In genomic region chr12:62519043-62519442, GRCh38 we compare ENCODE assay signal across 20 cellular contexts. TPM values are rescaled to one million over a fixed set of nuclear protein-coding genes. Genes with fewer than 3 reads are reported as not detected.
A peak's percentile ranks its signal among the peaks of the same experiment; 100 is the strongest.
DNase-seq lines count a peak whose midpoint lies in the region; ATAC-seq, FAIRE-seq and TF ChIP-seq lines count a peak whose summit lies in the region.
"Had no signal": no experiment of that assay in that cellular context is flagged by ENCODE, and none has a peak within 500 bp of the region (broad histone marks: within the 10 kb centered on the region; RNA-seq: fewer than 3 reads in every experiment).

No MANE protein-coding gene starts in this region.

- H3K9me3 ChIP-seq in kidney (ENCODE audit: control insufficient read depth in 1 of 2, low read length in 2 of 2) = no peaks in the 10 kb centered on the region
- no peaks in the 10 kb centered on the region for H3K9me3 ChIP-seq in body of pancreas
- H3K9me3 ChIP-seq: colonic mucosa had no signal

- H3K4me3 ChIP-seq in kidney (ENCODE audit: low read length in 2 of 2) (no peak overlapping the region), body of pancreas (no peak overlapping the region)
- H3K4me3 ChIP-seq: colonic mucosa, MG63, SJCRH30 had no signal

- H3K4me1 Mint-ChIP-seq in activated naive CD4-positive, alpha-beta T cell treated with anti-CD3 and anti-CD28 coated beads for 36 hours (ENCODE audit: low read depth) = peaks cover 30% of the 10 kb centered on the region

- CTCF ChIA-PET in activated naive CD4-positive, alpha-beta T cell treated with anti-CD3 and anti-CD28 coated beads for 36 hours (lab: Charles Lee) = no interaction called here

- peaks cover 18% of the 10 kb centered on the region for H3K36me3 Mint-ChIP-seq in activated naive CD4-positive, alpha-beta T cell treated with anti-CD3 and anti-CD28 coated beads for 36 hours (ENCODE audit: low read depth)

- no peak for TF ChIP-seq POLR2A in body of pancreas (IDR thresholded peaks at IDR 0.05)

- no peak overlapping the region for H3K4me3 Mint-ChIP-seq in activated naive CD4-positive, alpha-beta T cell treated with anti-CD3 and anti-CD28 coated beads for 36 hours
- H3K4me3 Mint-ChIP-seq: activated CD4-positive, alpha-beta T cell treated with anti-CD3 and anti-CD28 coated beads, Interleukin-2, amount 10 ng/mL, durations not matched to agents 7 days and 5 days had no signal

- H3K27ac ChIP-seq in angular gyrus (ENCODE audit: low read depth, low read length) (peak overlapping the region; percentile 58), kidney (ENCODE audit: low read depth in 2 of 2, low read length in 2 of 2) (peak overlapping the region; percentile 14 to 55), body of pancreas (no peak overlapping the region)
- H3K27ac ChIP-seq: colonic mucosa, epithelial cell of prostate, SJCRH30 had no signal

- TF ChIP-seq CTCF in kidney (IDR thresholded peaks at IDR 0.05; ENCODE audit: borderline replicate concordance, extremely low read depth, insufficient read depth) (no peak), body of pancreas (IDR thresholded peaks at IDR 0.05) (no peak)

- ATAC-seq in Right ventricle myocardium superior (ENCODE audit: poor library complexity) (peak; percentile 82), HG03521 (IDR thresholded peaks at IDR 0.05; ENCODE audit: unreplicated experiment) (no peak), body of pancreas (no peak), HG03520 (IDR thresholded peaks at IDR 0.05; ENCODE audit: unreplicated experiment) (no peak)
- ATAC-seq: stimulated activated naive CD8-positive, alpha-beta T cell treated with anti-CD3 and anti-CD28 coated beads, Interleukin-15, Interleukin-2, amounts not matched to agents 100 U/mL and 50 U/mL, for 24 hours had no signal

- H3K27me3 ChIP-seq in body of pancreas = no peaks in the 10 kb centered on the region
- H3K27me3 ChIP-seq: colonic mucosa, MG63, SJCRH30 had no signal

- no peak for FAIRE-seq in kidney (lab: Jason Lieb, UNC)
- FAIRE-seq: D721Med, islet of Langerhans, urothelium cell line had no signal

- no peak overlapping the region for H3K9ac ChIP-seq in kidney (ENCODE audit: low read length in 2 of 2)

- no peaks in the 10 kb centered on the region for H3K27me3 Mint-ChIP-seq in activated naive CD4-positive, alpha-beta T cell treated with anti-CD3 and anti-CD28 coated beads for 36 hours (ENCODE audit: low read depth)
- H3K27me3 Mint-ChIP-seq: activated CD4-positive, alpha-beta T cell treated with anti-CD3 and anti-CD28 coated beads, Interleukin-2, amount 10 ng/mL, durations not matched to agents 7 days and 5 days had no signal

- H3K36me3 ChIP-seq in kidney (ENCODE audit: control insufficient read depth in 1 of 2, insufficient read depth in 2 of 2, low read length in 2 of 2) = no peaks in the 10 kb centered on the region
- no peaks in the 10 kb centered on the region for H3K36me3 ChIP-seq in body of pancreas (replicated peaks in 1 of 2; ENCODE audit: insufficient read depth in 1 of 2, low read depth in 2 of 2)
- H3K36me3 ChIP-seq: colonic mucosa had no signal

- H3K4me1 ChIP-seq in kidney (ENCODE audit: control insufficient read depth in 1 of 2, insufficient read depth in 1 of 2, low read depth in 1 of 2, low read length in 2 of 2) (peaks cover 2 to 15% of the 10 kb centered on the region in 2 donors), body of pancreas (peaks cover 24% of the 10 kb centered on the region)
- H3K4me1 ChIP-seq: colonic mucosa, SJCRH30 had no signal

- DNase-seq in Right ventricle myocardium superior (peak; percentile 63), cardiac septum (ENCODE audit: low spot score) (no peak), kidney (peak; percentile 92), body of pancreas (no peak)
- DNase-seq in activated naive CD4-positive, alpha-beta T cell treated with anti-CD3 and anti-CD28 coated beads for 36 hours = no peak
- DNase-seq: activated CD4-positive, alpha-beta T cell treated with anti-CD3 and anti-CD28 coated beads, Interleukin-2, amount 10 ng/mL, durations not matched to agents 7 days and 5 days; activated T-cell treated with anti-CD3 and anti-CD28 coated beads, Interleukin-2, amount 50 U/mL, for 48 hours; H7; MG63; SJCRH30; stimulated activated naive CD8-positive, alpha-beta T cell treated with anti-CD3 and anti-CD28 coated beads, Interleukin-15, Interleukin-2, amounts not matched to agents 100 U/mL and 50 U/mL, for 24 hours; T1000 had no signal

- peaks cover 4% of the 10 kb centered on the region for H3K9me3 Mint-ChIP-seq in activated naive CD4-positive, alpha-beta T cell treated with anti-CD3 and anti-CD28 coated beads for 36 hours

- no peak overlapping the region for H3K27ac Mint-ChIP-seq in activated naive CD4-positive, alpha-beta T cell treated with anti-CD3 and anti-CD28 coated beads for 36 hours
- H3K27ac Mint-ChIP-seq: activated CD4-positive, alpha-beta T cell treated with anti-CD3 and anti-CD28 coated beads, Interleukin-2, amount 10 ng/mL, durations not matched to agents 7 days and 5 days had no signal

- 78 to 92% methylated on average over 5 of the region's 5 CpGs for WGBS in body of pancreas, 2 donors

- intact Hi-C loops in Right ventricle myocardium superior (cut with DNase I) = no loop called here
- intact Hi-C loops in cardiac septum (cut with DNase I) = no loop called here
- intact Hi-C loops in kidney (cut with DNase I) = no loop called here
- intact Hi-C loops in activated naive CD4-positive, alpha-beta T cell treated with anti-CD3 and anti-CD28 coated beads for 36 hours (cut with micrococcal nuclease) = no loop called here
- intact Hi-C loops in body of pancreas (cut with DNase I) = no loop called here

RNA-seq across cellular contexts. Expression of gene MON2, which starts 52.4 kb away (rescaled TPM):
- total RNA-seq in Right ventricle myocardium superior (12.5 TPM), cardiac septum (26.4 TPM), kidney (57.9 TPM), body of pancreas (100 to 1,000 TPM in 1 of 2 donors, 10 to 100 TPM in 1; 99.4 to 129 TPM)
- polyA plus RNA-seq in kidney (ENCODE audit: insufficient read depth, low read depth, low replicate concordance) = 11.6 TPM
- 10 to 100 TPM; 29.2 to 29.8 TPM for total RNA-seq in activated naive CD4-positive, alpha-beta T cell treated with anti-CD3 and anti-CD28 coated beads for 36 hours

Comparison
In these comparisons a context has a peak if more than half of its experiments do, and no peak if none do; other contexts are left out.
1. DNase-seq: peak in Right ventricle myocardium superior (single experiment) and kidney (single experiment); none in cardiac septum (single experiment), activated naive CD4-positive, alpha-beta T cell treated with anti-CD3 and anti-CD28 coated beads for 36 hours (single experiment) and body of pancreas (0 of 4).
2. H3K27ac ChIP-seq: peak in angular gyrus (single experiment) and kidney (2 of 2); none in body of pancreas (0 of 4).